21 cellular contexts compared by ENCODE assay signal in the genomic region with DNA sequence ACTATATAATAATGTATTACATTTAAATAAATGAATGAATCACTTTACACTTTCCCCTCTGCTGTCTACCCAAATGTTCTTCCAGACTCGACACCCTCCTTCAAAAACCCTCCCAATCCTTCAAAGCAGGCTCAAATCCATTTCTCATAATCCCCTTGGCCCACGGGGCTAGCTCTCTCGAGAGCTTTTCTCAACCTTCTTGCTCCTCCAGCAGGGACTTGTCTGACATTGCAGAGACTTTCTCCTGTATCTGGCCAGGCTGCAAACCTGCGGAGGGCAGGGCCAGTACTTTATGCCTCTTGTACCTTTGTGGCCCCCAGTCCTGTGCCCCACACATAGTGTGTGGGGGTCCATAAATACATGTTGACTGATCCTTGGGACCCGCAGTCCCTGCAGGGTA. TPM values are rescaled to one million over a fixed set of nuclear protein-coding genes. Genes with fewer than 3 reads are reported as not detected.
A peak's percentile ranks its signal among the peaks of the same experiment; 100 is the strongest.
DNase-seq lines count a peak whose midpoint lies in the region; FAIRE-seq and TF ChIP-seq lines count a peak whose summit lies in the region.
"Had no signal": no experiment of that assay in that cellular context is flagged by ENCODE, and none has a peak within 500 bp of the region (broad histone marks: within the 10 kb centered on the region; RNA-seq: fewer than 3 reads in every experiment).

No MANE protein-coding gene starts in this region.

- no peak overlapping the region for H3K4me3 Mint-ChIP-seq in brain
- H3K4me3 Mint-ChIP-seq in nephron progenitor cell, result peak overlapping the region; percentile 37
- no peak overlapping the region for H3K4me3 Mint-ChIP-seq in progenitor cell of endocrine pancreas (ENCODE audit: low read depth)
- H3K4me3 Mint-ChIP-seq: CD14-positive monocyte had no signal

- H3K4me1 ChIP-seq in esophagus muscularis mucosa, result no peaks in the 10 kb centered on the region
- H3K4me1 ChIP-seq: Peyer's patch, SJCRH30 had no signal

- no peak overlapping the region for H3K27ac ChIP-seq in esophagus muscularis mucosa (replicated peaks in 1 of 4)
- H3K27ac ChIP-seq: Peyer's patch, SJCRH30 had no signal

- H3K27me3 ChIP-seq in esophagus muscularis mucosa, result peaks cover 0 to 34% (median 0%) of the 10 kb centered on the region in 4 donors
- H3K27me3 ChIP-seq: Peyer's patch had no signal

- H3K27me3 Mint-ChIP-seq in brain (peaks cover 8% of the 10 kb centered on the region), nephron progenitor cell (ENCODE audit: low read depth, poor library complexity) (peaks cover 39% of the 10 kb centered on the region), progenitor cell of endocrine pancreas (peaks cover 24% of the 10 kb centered on the region)

- H3K9me3 Mint-ChIP-seq in brain, result peaks cover 0 to 5% (median 0%) of the 10 kb centered on the region in 5 experiments
- no peaks in the 10 kb centered on the region for H3K9me3 Mint-ChIP-seq in nephron progenitor cell
- no peaks in the 10 kb centered on the region for H3K9me3 Mint-ChIP-seq in progenitor cell of endocrine pancreas (ENCODE audit: low read depth)
- H3K9me3 Mint-ChIP-seq: CD14-positive monocyte had no signal

- H3K9me3 ChIP-seq in esophagus muscularis mucosa, result no peaks in the 10 kb centered on the region
- H3K9me3 ChIP-seq: Peyer's patch, SJCRH30 had no signal

- H3K4me1 Mint-ChIP-seq in brain (peaks cover 87% of the 10 kb centered on the region), nephron progenitor cell (peaks cover 77% of the 10 kb centered on the region), progenitor cell of endocrine pancreas (ENCODE audit: low read depth) (peaks cover 2% of the 10 kb centered on the region)
- H3K4me1 Mint-ChIP-seq: CD14-positive monocyte had no signal

- TF ChIP-seq CTCF in D721Med (IDR thresholded peaks at IDR 0.05; ENCODE audit: insufficient read depth, missing control alignments) (peak; percentile 77), brain (conservative IDR thresholded peaks at IDR 0.05) (peak in 1 of 2 experiments; percentile 26), nephron progenitor cell (IDR thresholded peaks at IDR 0.05) (no peak), esophagus muscularis mucosa (IDR thresholded peaks at IDR 0.05) (no peak), progenitor cell of endocrine pancreas (IDR thresholded peaks at IDR 0.05; ENCODE audit: unreplicated experiment) (no peak)

- intact Hi-C loops in esophagus muscularis mucosa (cut with DNase I), result no loop called here

- H3K36me3 ChIP-seq in esophagus muscularis mucosa, result no peaks in the 10 kb centered on the region
- H3K36me3 ChIP-seq: Peyer's patch, SJCRH30 had no signal

- WGBS in esophagus muscularis mucosa, result 73% methylated on average over 5 of the region's 5 CpGs

- FAIRE-seq in D721Med (lab: Jason Lieb, UNC), result no peak
- FAIRE-seq: A204.1, G401.6, GM12892 had no signal

- no peak for TF ChIP-seq EP300 in esophagus muscularis mucosa (IDR thresholded peaks at IDR 0.05)

- H3K27ac Mint-ChIP-seq in brain (peak overlapping the region in 3 of 5 experiments; percentile 10 to 33 (median 15)), nephron progenitor cell (no peak overlapping the region), progenitor cell of endocrine pancreas (no peak overlapping the region)
- H3K27ac Mint-ChIP-seq: CD14-positive monocyte had no signal

- H3K36me3 Mint-ChIP-seq in brain (no peaks in the 10 kb centered on the region), nephron progenitor cell (ENCODE audit: low read depth) (no peaks in the 10 kb centered on the region), progenitor cell of endocrine pancreas (ENCODE audit: insufficient read depth) (no peaks in the 10 kb centered on the region)
- H3K36me3 Mint-ChIP-seq: CD14-positive monocyte had no signal

- DNase-seq in D721Med (ENCODE audit: insufficient read length, low spot score) (no peak), NCI-H524 (lab: John Stamatoyannopoulos, UW) (peak; percentile 75 to 88), nephron progenitor cell (no peak), esophagus muscularis mucosa (ENCODE audit: extremely low spot score) (no peak), progenitor cell of endocrine pancreas (ENCODE audit: low spot score, unreplicated experiment) (no peak), kidney glomerular epithelial cell (lab: John Stamatoyannopoulos, UW) (no peak)
- DNase-seq: Kasumi-1, NCI-H1694, NCI-H2081, NCI-H2171 treated with DMSO at 0.1 percent for 48 hours, NCI-H69, Peyer's patch, SJCRH30, T-helper 1 cell had no signal

- H3K4me3 ChIP-seq in esophagus muscularis mucosa, result no peak overlapping the region
- H3K4me3 ChIP-seq: Peyer's patch, SJCRH30 had no signal

- TF ChIP-seq POLR2A in esophagus muscularis mucosa (IDR thresholded peaks at IDR 0.05; ENCODE audit: low read depth), result no peak

RNA-seq across cellular contexts. Expression of a gene that starts 14.1 kb away (rescaled TPM):
- 114 TPM for polyA plus RNA-seq in brain (ENCODE audit: insufficient read depth, low read depth, low replicate concordance)
- total RNA-seq in esophagus muscularis mucosa (1 to 10 TPM; 1.9 to 6.2 (median 2.9) TPM), progenitor cell of endocrine pancreas (not detected in 2 replicates)
- total RNA-seq: Daoy, OCI-LY7 had no signal
- polyA plus RNA-seq: CD14-positive monocyte had no signal

RNA-seq across cellular contexts. Expression of a gene that starts 55.3 kb away (rescaled TPM):
- polyA plus RNA-seq in brain (ENCODE audit: insufficient read depth, low read depth, low replicate concordance), result 5.9 TPM
- total RNA-seq in esophagus muscularis mucosa (1 to 10 TPM in 3 of 4 donors, under 1 TPM in 1; 0.99 to 2.1 (median 1.2) TPM), progenitor cell of endocrine pancreas (4.8 and 5.1 TPM in 2 replicates)

Comparison
In these comparisons a context has a peak if more than half of its experiments do, and no peak if none do; other contexts are left out.
1. DNase-seq: peak in NCI-H524 (2 of 2); none in D721Med (single experiment), nephron progenitor cell (single experiment), esophagus muscularis mucosa (single experiment), progenitor cell of endocrine pancreas (single experiment) and kidney glomerular epithelial cell (single experiment).
2. H3K27ac Mint-ChIP-seq: peak in brain (3 of 5); none in nephron progenitor cell (single experiment) and progenitor cell of endocrine pancreas (single experiment).